ENCODE assay signal across 2 cellular contexts in genomic region chr5:115378754-115379153, GRCh38.
TF ChIP-seq lines count a peak whose summit lies in the region.

No MANE protein-coding gene starts in this region.

TF ChIP-seq in HCT116, 20 proteins besides CTCF, POLR2A, EP300 and RAD21 (continued from another document):
- no peak for TF ChIP-seq REST (IDR thresholded peaks at IDR 0.05; ENCODE audit: low read depth)
- no peak for TF ChIP-seq EGR1 (IDR thresholded peaks at IDR 0.05; ENCODE audit: low read depth)
- no peak for TF ChIP-seq ZBTB33 (IDR thresholded peaks at IDR 0.05; ENCODE audit: extremely low read depth, insufficient replicate concordance, low read length)
- no peak for TF ChIP-seq CBX3 (IDR thresholded peaks at IDR 0.05; ENCODE audit: low read depth)
- TF ChIP-seq FOSL1 (IDR thresholded peaks at IDR 0.05; ENCODE audit: low read depth) = no peak
- TF ChIP-seq EZH2 (IDR thresholded peaks at IDR 0.05) = no peak
- no peak for TF ChIP-seq ZNF274 (IDR thresholded peaks at IDR 0.05; ENCODE audit: low read depth, low read length)
- TF ChIP-seq EZH2phosphoT487 (IDR thresholded peaks at IDR 0.05; ENCODE audit: borderline replicate concordance) = no peak
- TF ChIP-seq ATF3 (IDR thresholded peaks at IDR 0.05) = no peak
- no peak for TF ChIP-seq YY1 (IDR thresholded peaks at IDR 0.05; ENCODE audit: extremely low read depth, insufficient replicate concordance, low read depth, low read length)
- TF ChIP-seq ZFX (IDR thresholded peaks at IDR 0.05) = no peak
- no peak for TF ChIP-seq SP1 (IDR thresholded peaks at IDR 0.05; ENCODE audit: low read depth)
- TF ChIP-seq JUND (IDR thresholded peaks at IDR 0.05) = no peak
- TF ChIP-seq ELF1 (IDR thresholded peaks at IDR 0.05; ENCODE audit: borderline replicate concordance, low read depth) = no peak
- TF ChIP-seq SRF (IDR thresholded peaks at IDR 0.05; ENCODE audit: low read depth) = no peak
- no peak for TF ChIP-seq MAX (IDR thresholded peaks at IDR 0.05)
TF ChIP-seq in HCT116: peak in this region for 0.

TF ChIP-seq in K562, 482 proteins besides CTCF, POLR2A, EP300 and RAD21 (continued from another document):
- TF ChIP-seq HMG20A (CRISPR knock-in tag; conservative IDR thresholded peaks at IDR 0.05) = no peak
- no peak for TF ChIP-seq ARID2 (IDR thresholded peaks at IDR 0.05)
- TF ChIP-seq MAFK (IDR thresholded peaks at IDR 0.05; ENCODE audit: low read length) = no peak
- no peak for TF ChIP-seq ELK1 (CRISPR knock-in tag; IDR thresholded peaks at IDR 0.05)
- peak; percentile 52; the same call in 1 of the 2 replicates for TF ChIP-seq ZNF316 (IDR thresholded peaks at IDR 0.05)
- no peak for TF ChIP-seq ZNF280A (IDR thresholded peaks at IDR 0.05; ENCODE audit: low read depth, partially characterized antibody)
- TF ChIP-seq NR2C2 (CRISPR knock-in tag; IDR thresholded peaks at IDR 0.05) = no peak
- TF ChIP-seq NR2C2 (tag; IDR thresholded peaks at IDR 0.05) = no peak
- no peak for TF ChIP-seq POLR2AphosphoS5 (IDR thresholded peaks at IDR 0.05; ENCODE audit: control insufficient read depth, insufficient read depth, low read depth, low read length)
- no peak for TF ChIP-seq CREM (IDR thresholded peaks at IDR 0.05; ENCODE audit: low read depth)
- TF ChIP-seq MAFG (tag; conservative IDR thresholded peaks at IDR 0.05) = peak; percentile 68
- TF ChIP-seq C11orf30 (IDR thresholded peaks at IDR 0.05; ENCODE audit: low read depth) = peak; percentile 55; the same call in 1 of the 2 replicates
- no peak for TF ChIP-seq NCOA4 (IDR thresholded peaks at IDR 0.05; ENCODE audit: partially characterized antibody)
